ENCODE assay signal across 1 cellular context in genomic region chr17:66535611-66536010, GRCh38.
TF ChIP-seq lines count a peak whose summit lies in the region.

No MANE protein-coding gene starts in this region.

TF ChIP-seq in IMR-90, 13 proteins besides CTCF, POLR2A, EP300 and RAD21:
- TF ChIP-seq MXI1 (IDR thresholded peaks at IDR 0.05; ENCODE audit: borderline replicate concordance, low read depth, low read length): no peak
- TF ChIP-seq SMC3 (IDR thresholded peaks at IDR 0.05; ENCODE audit: low read depth, low read length): no peak
- no peak for TF ChIP-seq NFE2L2 (IDR thresholded peaks at IDR 0.05; ENCODE audit: low read depth, low read length)
